14 cellular contexts compared by ENCODE assay signal in the genomic region with DNA sequence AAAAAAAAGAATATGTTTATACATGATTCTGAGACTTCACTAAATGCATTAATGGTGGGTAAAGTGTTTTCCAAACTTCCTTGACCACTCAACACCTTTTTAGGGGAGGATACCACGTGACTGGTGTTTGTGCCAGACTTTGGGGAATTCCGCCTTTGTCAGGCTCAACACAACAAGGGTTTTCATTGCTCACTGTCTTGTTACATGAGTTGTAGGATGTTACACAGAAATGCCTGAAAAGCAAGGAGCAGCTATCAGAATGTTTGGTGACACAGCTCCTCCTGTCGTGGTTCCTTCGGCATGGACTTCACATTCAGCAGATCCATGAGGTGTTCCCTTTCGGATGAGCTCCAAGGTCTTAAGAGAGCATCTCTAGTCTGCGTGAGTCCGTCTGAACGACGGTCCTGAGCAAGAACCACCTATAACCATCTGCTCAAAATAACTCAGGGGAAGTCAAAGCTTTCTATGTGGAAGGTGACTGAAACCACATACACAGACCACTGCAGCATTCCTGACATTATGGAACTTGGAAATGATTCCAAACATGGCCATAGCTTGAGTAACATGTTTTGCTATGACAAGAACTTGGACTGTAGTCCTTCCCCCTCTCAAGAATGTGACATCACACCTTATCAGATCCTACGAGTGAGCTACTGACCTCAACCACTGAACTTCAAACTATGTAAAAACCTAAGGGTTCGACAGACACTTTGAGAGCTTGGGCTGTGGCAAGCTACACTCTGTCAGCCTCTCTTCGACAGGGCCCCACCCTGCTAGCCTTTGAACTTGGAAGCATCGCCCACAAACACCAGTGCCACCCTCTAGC. TPM values are rescaled to one million over a fixed set of nuclear protein-coding genes. Genes with fewer than 3 reads are reported as not detected.
DNase-seq lines count a peak whose midpoint lies in the region; ATAC-seq, FAIRE-seq and TF ChIP-seq lines count a peak whose summit lies in the region.
"Had no signal": no experiment of that assay in that cellular context is flagged by ENCODE, and none has a peak within 500 bp of the region (broad histone marks: within the 10 kb centered on the region; RNA-seq: fewer than 3 reads in every experiment).

No MANE protein-coding gene starts in this region.

- no peak for TF ChIP-seq CTCF in GM12878 (IDR thresholded peaks at IDR 0.05 in 2 of 3, conservative IDR thresholded peaks at IDR 0.05 in 1 of 3; ENCODE audit: control insufficient read depth in 2 of 3, extremely low read depth in 1 of 3, insufficient read depth in 1 of 3, low read depth in 3 of 3, low read length in 3 of 3)
- no peak for TF ChIP-seq CTCF in transverse colon (IDR thresholded peaks at IDR 0.05)
- no peak for TF ChIP-seq CTCF in Calu3 (IDR thresholded peaks at IDR 0.05; ENCODE audit: unreplicated experiment)

- TF ChIP-seq RAD21 in GM12878 (IDR thresholded peaks at IDR 0.05; ENCODE audit: insufficient read depth, low read depth, low read length), result no peak

- CTCF ChIA-PET in GM12878 (lab: Yijun Ruan, JAX), result interaction anchor here (0.7 to 0.8 kb wide), 2 partner anchors 8 to 46 kb away, joined by 3 to 4 read pairs; no protein-coding TSS in a partner anchor
- CTCF ChIA-PET in Calu3 (lab: Charles Lee), result no interaction called here

- H3K79me2 ChIP-seq in GM12878 (ENCODE audit: control insufficient read depth, insufficient read depth, low read length), result no peaks in the 10 kb centered on the region

- intact Hi-C loops in GM12878 (cut with micrococcal nuclease; ENCODE audit: unreplicated experiment), result no loop called here
- intact Hi-C loops in left colon (cut with DNase I, micrococcal nuclease), result no loop called here
- intact Hi-C loops in transverse colon (cut with DNase I; ENCODE audit: low total_unique reads), result loop anchor here (10.0 kb wide), 1 partner anchor 153 kb away; no protein-coding TSS in a partner anchor
- intact Hi-C loops in Calu3 (cut with micrococcal nuclease; ENCODE audit: unreplicated experiment), result no loop called here

- H3K9me3 Mint-ChIP-seq in Calu3 (ENCODE audit: low read depth, unreplicated experiment), result no peaks in the 10 kb centered on the region
- H3K9me3 Mint-ChIP-seq in naive thymus-derived CD8-positive, alpha-beta T cell, result no peaks in the 10 kb centered on the region

- SMC1A ChIA-PET in GM12878 (lab: Charles Lee; ENCODE audit: uncharacterized antibody, unreplicated experiment), result interaction anchor here (0.7 to 1.1 kb wide), 3 partner anchors 13 to 310 kb away, joined by 3 read pairs; no protein-coding TSS in a partner anchor

- H3K4me1 Mint-ChIP-seq in Calu3 (ENCODE audit: low read depth, unreplicated experiment), result peaks cover 25% of the 10 kb centered on the region
- H3K4me1 Mint-ChIP-seq in naive thymus-derived CD8-positive, alpha-beta T cell, result no peaks in the 10 kb centered on the region
- H3K4me1 Mint-ChIP-seq: naive B cell had no signal

- H3K27me3 Mint-ChIP-seq in Calu3 (ENCODE audit: unreplicated experiment), result peaks cover 15% of the 10 kb centered on the region
- H3K27me3 Mint-ChIP-seq in naive thymus-derived CD8-positive, alpha-beta T cell, result peaks cover 0 to 2% (median 0%) of the 10 kb centered on the region in 5 donors

- ATAC-seq in GM12878 (no peak), left colon (peak; percentile 81)
- ATAC-seq in naive thymus-derived CD8-positive, alpha-beta T cell, result no peak

- H3K9me3 ChIP-seq in GM12878 (replicated peaks; ENCODE audit: control insufficient read depth, insufficient read depth, low read length) (no peaks in the 10 kb centered on the region), transverse colon (no peaks in the 10 kb centered on the region)
- H3K9me3 ChIP-seq: stomach had no signal

- TF ChIP-seq EP300 in GM12878 (IDR thresholded peaks at IDR 0.05; ENCODE audit: borderline replicate concordance in 1 of 2, control insufficient read depth in 1 of 2, low read depth in 2 of 2, low read length in 2 of 2) (no peak), transverse colon (IDR thresholded peaks at IDR 0.05; ENCODE audit: low read depth) (no peak)

- H3K4me2 ChIP-seq in GM12878 (ENCODE audit: control insufficient read depth, insufficient read depth), result no peak overlapping the region

- H3K36me3 ChIP-seq in GM12878 (ENCODE audit: control insufficient read depth in 2 of 2, insufficient read depth in 2 of 2, low read length in 1 of 2), result no peaks in the 10 kb centered on the region
- H3K36me3 ChIP-seq in transverse colon, result no peaks in the 10 kb centered on the region
- H3K36me3 ChIP-seq: MG63, stomach had no signal

- H3K4me1 ChIP-seq in GM12878 (ENCODE audit: control insufficient read depth, insufficient read depth, low read length), result no peaks in the 10 kb centered on the region
- peaks cover 0 to 20% (median 10%) of the 10 kb centered on the region in 4 donors for H3K4me1 ChIP-seq in transverse colon

- FAIRE-seq in GM12878 (lab: Jason Lieb, UNC), result peak; percentile 35

- H2AFZ ChIP-seq in GM12878 (ENCODE audit: control insufficient read depth, low read depth, low read length), result no peak overlapping the region

- TF ChIP-seq POLR2A in GM12878 (IDR thresholded peaks at IDR 0.05; ENCODE audit: low read depth, low read length) (no peak), transverse colon (IDR thresholded peaks at IDR 0.05) (no peak)

- RAD21 ChIA-PET in GM12878 (lab: Charles Lee; ENCODE audit: unreplicated experiment), result no interaction called here

- DNase-seq in HS-27A (ENCODE audit: low read depth) (peak; percentile 98), GM12878 (ENCODE audit: low read depth, low spot score) (no peak), left colon (no peak), transverse colon (no peak), Calu3 (no peak)
- no peak for DNase-seq in activated CD8-positive, alpha-beta memory T cell treated with anti-CD3 and anti-CD28 coated beads, Interleukin-2, amount 50 U/mL, for 48 hours
- DNase-seq in naive thymus-derived CD8-positive, alpha-beta T cell, result no peak
- DNase-seq: activated CD4-positive, alpha-beta T cell treated with anti-CD3 and anti-CD28 coated beads for 4 hours; activated effector memory CD4-positive, alpha-beta T cell treated with anti-CD3 and anti-CD28 coated beads, Interleukin-2, amount 50 U/mL, for 16 hours; hypothalamus; naive B cell; NCI-H510A treated with DMSO at 0.1 percent for 48 hours; stomach had no signal

- H3K36me3 Mint-ChIP-seq in Calu3 (ENCODE audit: insufficient read depth, unreplicated experiment), result no peaks in the 10 kb centered on the region
- no peaks in the 10 kb centered on the region for H3K36me3 Mint-ChIP-seq in naive thymus-derived CD8-positive, alpha-beta T cell
- H3K36me3 Mint-ChIP-seq: naive B cell had no signal

- no peaks in the 10 kb centered on the region for H4K20me1 ChIP-seq in GM12878 (ENCODE audit: control insufficient read depth, insufficient read depth)

- no peak overlapping the region for H3K27ac ChIP-seq in GM12878 (ENCODE audit: control insufficient read depth, insufficient read depth)
- H3K27ac ChIP-seq in transverse colon, result peak overlapping the region; percentile 7 to 81 (median 53)

- H3K27me3 ChIP-seq in GM12878 (replicated peaks in 1 of 2; ENCODE audit: control insufficient read depth in 2 of 2, insufficient read depth in 2 of 2, low read length in 1 of 2), result peaks cover 4 to 7% of the 10 kb centered on the region in 2 experiments; a peak in 3 of 4 replicates
- no peaks in the 10 kb centered on the region for H3K27me3 ChIP-seq in transverse colon
- H3K27me3 ChIP-seq: MG63, stomach had no signal

- BruUV-seq in GM12878 (replicated peaks; lab: Mats Ljungman, UMichigan) (no TSS peak), Calu3 (replicated peaks; lab: Mats Ljungman, UMichigan) (no TSS peak)

- POLR2A ChIA-PET in GM12878 (lab: Charles Lee), result interaction anchor here (1.1 kb wide), 1 partner anchor 16 kb away, joined by 3 read pairs; no protein-coding TSS in a partner anchor
- POLR2A ChIA-PET in naive thymus-derived CD8-positive, alpha-beta T cell (lab: Charles Lee), result no interaction called here

- H3K9ac ChIP-seq in GM12878 (ENCODE audit: control insufficient read depth, insufficient read depth, low read length), result no peak overlapping the region

- H3K4me3 Mint-ChIP-seq in Calu3 (ENCODE audit: low read depth, unreplicated experiment), result no peak overlapping the region
- no peak overlapping the region for H3K4me3 Mint-ChIP-seq in naive thymus-derived CD8-positive, alpha-beta T cell
- H3K4me3 Mint-ChIP-seq: naive B cell had no signal

- 29% methylated on average over 13 of the region's 13 CpGs for WGBS in GM12878 (ENCODE audit: insufficient coverage, insufficient replicate concordance, low lambda C conversion rate, missing lambda C conversion rate)
- 82 to 90% methylated on average over 2 to 13 of the region's 13 CpGs for WGBS in transverse colon (ENCODE audit: low coverage in 1 of 2), 2 donors

- H3K27ac Mint-ChIP-seq in Calu3 (ENCODE audit: unreplicated experiment), result no peak overlapping the region
- H3K27ac Mint-ChIP-seq in naive thymus-derived CD8-positive, alpha-beta T cell, result no peak overlapping the region
- H3K27ac Mint-ChIP-seq: naive B cell had no signal

- H3K4me3 ChIP-seq in GM12878 (no peak overlapping the region), transverse colon (no peak overlapping the region)
- H3K4me3 ChIP-seq: MG63, stomach had no signal

- in situ Hi-C loops in GM12878 (cut with MboI), result no loop called here
- in situ Hi-C loops in transverse colon (cut with MboI; ENCODE audit: low pct_ligation_motif_present in 1 of 4, low pct_unique_long_range_greater_than_20kb in 1 of 4, low sequenced_read_pairs in 3 of 4), result no loop called here

TF ChIP-seq in GM12878, 131 proteins besides CTCF, POLR2A, EP300 and RAD21 (continues in another document):
- no peak for TF ChIP-seq YBX1 (IDR thresholded peaks at IDR 0.05)

RNA-seq across cellular contexts. Expression of gene MCFD2, which starts 57.5 kb away (rescaled TPM):
- 47.7 and 66.1 TPM in 2 replicates for total RNA-seq in GM12878 (2013; cell fraction: nucleolus; rRNA removed)
- total RNA-seq in GM12878 (2014; rRNA removed) (37.1 and 39.6 TPM in 2 replicates), GM12878 (2014; rRNA removed; fragmentation: Illumina TruSeq; extraction: Trizol) (40.2 and 40.9 TPM in 2 replicates), GM12878 (2021) (41.7 and 43.5 TPM in 2 replicates), left colon (10 to 100 TPM; 41.2 to 41.7 TPM), transverse colon (10 to 100 TPM; 14.5 to 40.1 (median 26.8) TPM), Calu3 (2022) (99.8 and 108 TPM in 2 replicates)
- polyA plus RNA-seq in GM12878 (2011; ENCODE audit: low read depth), result 16.7 TPM
- polyA plus RNA-seq in GM12878 (2011; rRNA removed) (57.3 and 86.6 TPM in 2 replicates), GM12878 (2014; fragmentation: Illumina TruSeq; extraction: Trizol) (40.3 and 43.2 TPM in 2 replicates), GM12878 (2014; fragmentation: Nextera tagmentation; extraction: Ambion mirVana) (10 to 100 TPM; 35.8 to 40.7 TPM), GM12878 (2014; rRNA removed) (32.4 and 35.5 TPM in 2 replicates), GM12878 (2016; fragmentation: Nextera tagmentation; extraction: Ambion mirVana) (10 to 100 TPM; 35.0 to 40.4 TPM)
- 32.0 and 38.7 TPM in 2 replicates for polyA plus RNA-seq in GM12878 (2011; cell fraction: cytosol; rRNA removed)
- polyA plus RNA-seq in GM12878 (2011; cell fraction: nucleus; rRNA removed), result 23.7 and 25.7 TPM in 2 replicates
- 26.4 and 27.5 TPM in 2 replicates for polyA plus RNA-seq in GM12878 (2012)
- polyA minus RNA-seq in GM12878 (2011; rRNA and poly(A)+ RNA removed), result 52.5 and 69.2 TPM in 2 replicates
- polyA minus RNA-seq in GM12878 (2011; cell fraction: cytosol; rRNA and poly(A)+ RNA removed), result 17.8 and 19.9 TPM in 2 replicates
- polyA minus RNA-seq in GM12878 (2011; cell fraction: nucleus; rRNA and poly(A)+ RNA removed), result 14.3 and 24.3 TPM in 2 replicates
- total RNA-seq in naive thymus-derived CD8-positive, alpha-beta T cell, result 10 to 100 TPM; 37.5 to 42.4 TPM
- polyA plus RNA-seq in naive thymus-derived CD8-positive, alpha-beta T cell, result 10 to 100 TPM; 23.5 to 29.1 (median 26.2) TPM
